In the genomic region with DNA sequence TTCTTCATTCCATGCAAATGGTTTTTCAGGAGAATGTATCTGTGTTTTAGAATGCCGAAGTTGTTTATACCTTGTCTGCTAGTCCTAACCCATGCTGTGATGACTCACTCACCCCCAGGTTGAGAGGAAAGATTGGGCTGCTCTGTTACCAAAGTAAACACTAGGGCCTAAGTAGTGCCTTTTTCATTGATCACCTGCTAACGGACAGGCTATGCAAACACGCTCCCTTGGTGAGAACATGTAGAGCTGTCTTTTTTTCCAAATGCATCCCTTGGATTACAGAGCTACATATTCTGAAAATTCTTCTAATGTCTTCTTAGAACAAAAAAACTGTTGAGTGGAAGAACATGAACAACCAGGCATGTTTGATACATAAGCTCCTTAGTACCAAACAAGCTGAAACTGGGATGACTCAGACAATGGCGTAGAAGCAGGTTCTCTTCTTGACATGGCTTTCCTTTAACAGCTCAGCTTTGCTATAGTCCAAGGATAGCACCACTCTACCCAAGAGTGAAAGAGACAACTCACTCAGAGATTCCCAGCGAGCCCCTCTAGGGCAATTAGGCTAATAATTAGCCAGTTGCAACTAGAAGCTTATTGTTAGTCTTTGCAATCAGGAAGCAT, we compare ENCODE assay signal across 1 cellular context.
TF ChIP-seq lines count a peak whose summit lies in the region.

No MANE protein-coding gene starts in this region.

TF ChIP-seq in HepG2, 621 proteins besides CTCF, POLR2A, EP300 and RAD21 (continued from another document and continues in another):
- TF ChIP-seq, protein P1, sequence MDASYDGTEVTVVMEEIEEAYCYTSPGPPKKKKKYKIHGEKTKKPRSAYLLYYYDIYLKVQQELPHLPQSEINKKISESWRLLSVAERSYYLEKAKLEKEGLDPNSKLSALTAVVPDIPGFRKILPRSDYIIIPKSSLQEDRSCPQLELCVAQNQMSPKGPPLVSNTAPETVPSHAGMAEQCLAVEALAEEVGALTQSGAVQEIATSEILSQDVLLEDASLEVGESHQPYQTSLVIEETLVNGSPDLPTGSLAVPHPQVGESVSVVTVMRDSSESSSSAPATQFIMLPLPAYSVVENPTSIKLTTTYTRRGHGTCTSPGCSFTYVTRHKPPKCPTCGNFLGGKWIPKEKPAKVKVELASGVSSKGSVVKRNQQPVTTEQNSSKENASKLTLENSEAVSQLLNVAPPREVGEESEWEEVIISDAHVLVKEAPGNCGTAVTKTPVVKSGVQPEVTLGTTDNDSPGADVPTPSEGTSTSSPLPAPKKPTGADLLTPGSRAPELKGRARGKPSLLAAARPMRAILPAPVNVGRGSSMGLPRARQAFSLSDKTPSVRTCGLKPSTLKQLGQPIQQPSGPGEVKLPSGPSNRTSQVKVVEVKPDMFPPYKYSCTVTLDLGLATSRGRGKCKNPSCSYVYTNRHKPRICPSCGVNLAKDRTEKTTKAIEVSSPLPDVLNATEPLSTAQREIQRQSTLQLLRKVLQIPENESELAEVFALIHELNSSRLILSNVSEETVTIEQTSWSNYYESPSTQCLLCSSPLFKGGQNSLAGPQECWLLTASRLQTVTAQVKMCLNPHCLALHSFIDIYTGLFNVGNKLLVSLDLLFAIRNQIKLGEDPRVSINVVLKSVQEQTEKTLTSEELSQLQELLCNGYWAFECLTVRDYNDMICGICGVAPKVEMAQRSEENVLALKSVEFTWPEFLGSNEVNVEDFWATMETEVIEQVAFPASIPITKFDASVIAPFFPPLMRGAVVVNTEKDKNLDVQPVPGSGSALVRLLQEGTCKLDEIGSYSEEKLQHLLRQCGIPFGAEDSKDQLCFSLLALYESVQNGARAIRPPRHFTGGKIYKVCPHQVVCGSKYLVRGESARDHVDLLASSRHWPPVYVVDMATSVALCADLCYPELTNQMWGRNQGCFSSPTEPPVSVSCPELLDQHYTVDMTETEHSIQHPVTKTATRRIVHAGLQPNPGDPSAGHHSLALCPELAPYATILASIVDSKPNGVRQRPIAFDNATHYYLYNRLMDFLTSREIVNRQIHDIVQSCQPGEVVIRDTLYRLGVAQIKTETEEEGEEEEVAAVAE (CRISPR knock-in tag; IDR thresholded peaks at IDR 0.05; ENCODE audit: borderline replicate concordance), result 0 out of 2 replicates have a peak, but pooled peaks have one; percentile 68
- TF ChIP-seq NFYB (CRISPR knock-in tag; IDR thresholded peaks at IDR 0.05) (peak; percentile 22; the same call in 1 of the 2 replicates), SOX6 (IDR thresholded peaks at IDR 0.05) (no peak), SOX6 (CRISPR knock-in tag; IDR thresholded peaks at IDR 0.05) (peak; percentile 94), GABPB1 (CRISPR knock-in tag; IDR thresholded peaks at IDR 0.05) (peak; percentile 47; the same call in 1 of the 2 replicates), SSRP1 (CRISPR knock-in tag; IDR thresholded peaks at IDR 0.05) (peak; percentile 82; the same call in 1 of the 2 replicates), TEAD3 (CRISPR knock-in tag; optimal IDR thresholded peaks at IDR 0.05; ENCODE audit: borderline replicate concordance) (peak; percentile 90), RAD51 (IDR thresholded peaks at IDR 0.05; ENCODE audit: borderline replicate concordance) (no peak), ZNF510 (CRISPR knock-in tag; IDR thresholded peaks at IDR 0.05; ENCODE audit: low read depth) (no peak), KDM4B (CRISPR knock-in tag; IDR thresholded peaks at IDR 0.05) (peak; percentile 77; the same call in 1 of the 2 replicates), ZNF33B (CRISPR knock-in tag; IDR thresholded peaks at IDR 0.05) (no peak), ATF1 (CRISPR knock-in tag; IDR thresholded peaks at IDR 0.05) (peak; percentile 62; the same call in 1 of the 2 replicates), TARDBP (CRISPR knock-in tag; IDR thresholded peaks at IDR 0.05) (peak; percentile 91), ZNF264 (CRISPR knock-in tag; IDR thresholded peaks at IDR 0.05) (peak; percentile 90), ZSCAN9 (CRISPR knock-in tag; IDR thresholded peaks at IDR 0.05; ENCODE audit: borderline replicate concordance) (0 out of 2 replicates have a peak, but pooled peaks have one; percentile 82), TBL1XR1 (IDR thresholded peaks at IDR 0.05; ENCODE audit: borderline replicate concordance, low read length, partially characterized antibody) (no peak), ZNF879 (CRISPR knock-in tag; IDR thresholded peaks at IDR 0.05) (0 out of 2 replicates have a peak, but pooled peaks have one; percentile 51), HOXA3 (CRISPR knock-in tag; IDR thresholded peaks at IDR 0.05) (peak; percentile 87), FOSL2 (CRISPR knock-in tag; IDR thresholded peaks at IDR 0.05) (peak; percentile 100), ZNF343 (CRISPR knock-in tag; IDR thresholded peaks at IDR 0.05) (no peak), GATAD1 (CRISPR knock-in tag; IDR thresholded peaks at IDR 0.05) (peak; percentile 70), HMG20A (CRISPR knock-in tag; IDR thresholded peaks at IDR 0.05; ENCODE audit: borderline replicate concordance) (peak; percentile 94), ISL2 (CRISPR knock-in tag; IDR thresholded peaks at IDR 0.05) (peak; percentile 92), KMT2A (CRISPR knock-in tag; IDR thresholded peaks at IDR 0.05) (peak; percentile 65; the same call in 1 of the 2 replicates), JUN (CRISPR knock-in tag; IDR thresholded peaks at IDR 0.05) (peak; percentile 97), ZSCAN21 (CRISPR knock-in tag; IDR thresholded peaks at IDR 0.05; ENCODE audit: borderline replicate concordance) (peak; percentile 53; the same call in 1 of the 2 replicates), ZFP1 (CRISPR knock-in tag; IDR thresholded peaks at IDR 0.05) (peak; percentile 73; the same call in 1 of the 2 replicates), ZNF619 (CRISPR knock-in tag; IDR thresholded peaks at IDR 0.05) (no peak), BCL6 (CRISPR knock-in tag; IDR thresholded peaks at IDR 0.05) (peak; percentile 88)
- TF ChIP-seq, protein P2, sequence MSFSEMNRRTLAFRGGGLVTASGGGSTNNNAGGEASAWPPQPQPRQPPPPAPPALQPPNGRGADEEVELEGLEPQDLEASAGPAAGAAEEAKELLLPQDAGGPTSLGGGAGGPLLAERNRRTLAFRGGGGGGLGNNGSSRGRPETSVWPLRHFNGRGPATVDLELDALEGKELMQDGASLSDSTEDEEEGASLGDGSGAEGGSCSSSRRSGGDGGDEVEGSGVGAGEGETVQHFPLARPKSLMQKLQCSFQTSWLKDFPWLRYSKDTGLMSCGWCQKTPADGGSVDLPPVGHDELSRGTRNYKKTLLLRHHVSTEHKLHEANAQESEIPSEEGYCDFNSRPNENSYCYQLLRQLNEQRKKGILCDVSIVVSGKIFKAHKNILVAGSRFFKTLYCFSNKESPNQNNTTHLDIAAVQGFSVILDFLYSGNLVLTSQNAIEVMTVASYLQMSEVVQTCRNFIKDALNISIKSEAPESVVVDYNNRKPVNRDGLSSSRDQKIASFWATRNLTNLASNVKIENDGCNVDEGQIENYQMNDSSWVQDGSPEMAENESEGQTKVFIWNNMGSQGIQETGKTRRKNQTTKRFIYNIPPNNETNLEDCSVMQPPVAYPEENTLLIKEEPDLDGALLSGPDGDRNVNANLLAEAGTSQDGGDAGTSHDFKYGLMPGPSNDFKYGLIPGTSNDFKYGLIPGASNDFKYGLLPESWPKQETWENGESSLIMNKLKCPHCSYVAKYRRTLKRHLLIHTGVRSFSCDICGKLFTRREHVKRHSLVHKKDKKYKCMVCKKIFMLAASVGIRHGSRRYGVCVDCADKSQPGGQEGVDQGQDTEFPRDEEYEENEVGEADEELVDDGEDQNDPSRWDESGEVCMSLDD (CRISPR knock-in tag; IDR thresholded peaks at IDR 0.05; ENCODE audit: borderline replicate concordance), result no peak
- TF ChIP-seq, protein P3, sequence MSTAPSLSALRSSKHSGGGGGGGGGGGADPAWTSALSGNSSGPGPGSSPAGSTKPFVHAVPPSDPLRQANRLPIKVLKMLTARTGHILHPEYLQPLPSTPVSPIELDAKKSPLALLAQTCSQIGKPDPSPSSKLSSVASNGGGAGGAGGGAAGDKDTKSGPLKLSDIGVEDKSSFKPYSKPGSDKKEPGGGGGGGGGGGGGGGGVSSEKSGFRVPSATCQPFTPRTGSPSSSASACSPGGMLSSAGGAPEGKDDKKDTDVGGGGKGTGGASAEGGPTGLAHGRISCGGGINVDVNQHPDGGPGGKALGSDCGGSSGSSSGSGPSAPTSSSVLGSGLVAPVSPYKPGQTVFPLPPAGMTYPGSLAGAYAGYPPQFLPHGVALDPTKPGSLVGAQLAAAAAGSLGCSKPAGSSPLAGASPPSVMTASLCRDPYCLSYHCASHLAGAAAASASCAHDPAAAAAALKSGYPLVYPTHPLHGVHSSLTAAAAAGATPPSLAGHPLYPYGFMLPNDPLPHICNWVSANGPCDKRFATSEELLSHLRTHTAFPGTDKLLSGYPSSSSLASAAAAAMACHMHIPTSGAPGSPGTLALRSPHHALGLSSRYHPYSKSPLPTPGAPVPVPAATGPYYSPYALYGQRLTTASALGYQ (CRISPR knock-in tag; IDR thresholded peaks at IDR 0.05), result peak; percentile 91
- TF ChIP-seq, protein P4, sequence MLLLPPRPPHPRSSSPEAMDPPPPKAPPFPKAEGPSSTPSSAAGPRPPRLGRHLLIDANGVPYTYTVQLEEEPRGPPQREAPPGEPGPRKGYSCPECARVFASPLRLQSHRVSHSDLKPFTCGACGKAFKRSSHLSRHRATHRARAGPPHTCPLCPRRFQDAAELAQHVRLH (CRISPR knock-in tag; IDR thresholded peaks at IDR 0.05; ENCODE audit: borderline replicate concordance, low read depth), result peak; percentile 62; the same call in 1 of the 2 replicates
- TF ChIP-seq, protein P5, sequence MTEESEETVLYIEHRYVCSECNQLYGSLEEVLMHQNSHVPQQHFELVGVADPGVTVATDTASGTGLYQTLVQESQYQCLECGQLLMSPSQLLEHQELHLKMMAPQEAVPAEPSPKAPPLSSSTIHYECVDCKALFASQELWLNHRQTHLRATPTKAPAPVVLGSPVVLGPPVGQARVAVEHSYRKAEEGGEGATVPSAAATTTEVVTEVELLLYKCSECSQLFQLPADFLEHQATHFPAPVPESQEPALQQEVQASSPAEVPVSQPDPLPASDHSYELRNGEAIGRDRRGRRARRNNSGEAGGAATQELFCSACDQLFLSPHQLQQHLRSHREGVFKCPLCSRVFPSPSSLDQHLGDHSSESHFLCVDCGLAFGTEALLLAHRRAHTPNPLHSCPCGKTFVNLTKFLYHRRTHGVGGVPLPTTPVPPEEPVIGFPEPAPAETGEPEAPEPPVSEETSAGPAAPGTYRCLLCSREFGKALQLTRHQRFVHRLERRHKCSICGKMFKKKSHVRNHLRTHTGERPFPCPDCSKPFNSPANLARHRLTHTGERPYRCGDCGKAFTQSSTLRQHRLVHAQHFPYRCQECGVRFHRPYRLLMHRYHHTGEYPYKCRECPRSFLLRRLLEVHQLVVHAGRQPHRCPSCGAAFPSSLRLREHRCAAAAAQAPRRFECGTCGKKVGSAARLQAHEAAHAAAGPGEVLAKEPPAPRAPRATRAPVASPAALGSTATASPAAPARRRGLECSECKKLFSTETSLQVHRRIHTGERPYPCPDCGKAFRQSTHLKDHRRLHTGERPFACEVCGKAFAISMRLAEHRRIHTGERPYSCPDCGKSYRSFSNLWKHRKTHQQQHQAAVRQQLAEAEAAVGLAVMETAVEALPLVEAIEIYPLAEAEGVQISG (CRISPR knock-in tag; IDR thresholded peaks at IDR 0.05), result peak; percentile 74; the same call in 1 of the 2 replicates
- TF ChIP-seq, protein P6, sequence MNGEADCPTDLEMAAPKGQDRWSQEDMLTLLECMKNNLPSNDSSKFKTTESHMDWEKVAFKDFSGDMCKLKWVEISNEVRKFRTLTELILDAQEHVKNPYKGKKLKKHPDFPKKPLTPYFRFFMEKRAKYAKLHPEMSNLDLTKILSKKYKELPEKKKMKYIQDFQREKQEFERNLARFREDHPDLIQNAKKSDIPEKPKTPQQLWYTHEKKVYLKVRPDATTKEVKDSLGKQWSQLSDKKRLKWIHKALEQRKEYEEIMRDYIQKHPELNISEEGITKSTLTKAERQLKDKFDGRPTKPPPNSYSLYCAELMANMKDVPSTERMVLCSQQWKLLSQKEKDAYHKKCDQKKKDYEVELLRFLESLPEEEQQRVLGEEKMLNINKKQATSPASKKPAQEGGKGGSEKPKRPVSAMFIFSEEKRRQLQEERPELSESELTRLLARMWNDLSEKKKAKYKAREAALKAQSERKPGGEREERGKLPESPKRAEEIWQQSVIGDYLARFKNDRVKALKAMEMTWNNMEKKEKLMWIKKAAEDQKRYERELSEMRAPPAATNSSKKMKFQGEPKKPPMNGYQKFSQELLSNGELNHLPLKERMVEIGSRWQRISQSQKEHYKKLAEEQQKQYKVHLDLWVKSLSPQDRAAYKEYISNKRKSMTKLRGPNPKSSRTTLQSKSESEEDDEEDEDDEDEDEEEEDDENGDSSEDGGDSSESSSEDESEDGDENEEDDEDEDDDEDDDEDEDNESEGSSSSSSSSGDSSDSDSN (CRISPR knock-in tag; IDR thresholded peaks at IDR 0.05), result peak; percentile 33; the same call in 1 of the 2 replicates
- TF ChIP-seq, protein P7, sequence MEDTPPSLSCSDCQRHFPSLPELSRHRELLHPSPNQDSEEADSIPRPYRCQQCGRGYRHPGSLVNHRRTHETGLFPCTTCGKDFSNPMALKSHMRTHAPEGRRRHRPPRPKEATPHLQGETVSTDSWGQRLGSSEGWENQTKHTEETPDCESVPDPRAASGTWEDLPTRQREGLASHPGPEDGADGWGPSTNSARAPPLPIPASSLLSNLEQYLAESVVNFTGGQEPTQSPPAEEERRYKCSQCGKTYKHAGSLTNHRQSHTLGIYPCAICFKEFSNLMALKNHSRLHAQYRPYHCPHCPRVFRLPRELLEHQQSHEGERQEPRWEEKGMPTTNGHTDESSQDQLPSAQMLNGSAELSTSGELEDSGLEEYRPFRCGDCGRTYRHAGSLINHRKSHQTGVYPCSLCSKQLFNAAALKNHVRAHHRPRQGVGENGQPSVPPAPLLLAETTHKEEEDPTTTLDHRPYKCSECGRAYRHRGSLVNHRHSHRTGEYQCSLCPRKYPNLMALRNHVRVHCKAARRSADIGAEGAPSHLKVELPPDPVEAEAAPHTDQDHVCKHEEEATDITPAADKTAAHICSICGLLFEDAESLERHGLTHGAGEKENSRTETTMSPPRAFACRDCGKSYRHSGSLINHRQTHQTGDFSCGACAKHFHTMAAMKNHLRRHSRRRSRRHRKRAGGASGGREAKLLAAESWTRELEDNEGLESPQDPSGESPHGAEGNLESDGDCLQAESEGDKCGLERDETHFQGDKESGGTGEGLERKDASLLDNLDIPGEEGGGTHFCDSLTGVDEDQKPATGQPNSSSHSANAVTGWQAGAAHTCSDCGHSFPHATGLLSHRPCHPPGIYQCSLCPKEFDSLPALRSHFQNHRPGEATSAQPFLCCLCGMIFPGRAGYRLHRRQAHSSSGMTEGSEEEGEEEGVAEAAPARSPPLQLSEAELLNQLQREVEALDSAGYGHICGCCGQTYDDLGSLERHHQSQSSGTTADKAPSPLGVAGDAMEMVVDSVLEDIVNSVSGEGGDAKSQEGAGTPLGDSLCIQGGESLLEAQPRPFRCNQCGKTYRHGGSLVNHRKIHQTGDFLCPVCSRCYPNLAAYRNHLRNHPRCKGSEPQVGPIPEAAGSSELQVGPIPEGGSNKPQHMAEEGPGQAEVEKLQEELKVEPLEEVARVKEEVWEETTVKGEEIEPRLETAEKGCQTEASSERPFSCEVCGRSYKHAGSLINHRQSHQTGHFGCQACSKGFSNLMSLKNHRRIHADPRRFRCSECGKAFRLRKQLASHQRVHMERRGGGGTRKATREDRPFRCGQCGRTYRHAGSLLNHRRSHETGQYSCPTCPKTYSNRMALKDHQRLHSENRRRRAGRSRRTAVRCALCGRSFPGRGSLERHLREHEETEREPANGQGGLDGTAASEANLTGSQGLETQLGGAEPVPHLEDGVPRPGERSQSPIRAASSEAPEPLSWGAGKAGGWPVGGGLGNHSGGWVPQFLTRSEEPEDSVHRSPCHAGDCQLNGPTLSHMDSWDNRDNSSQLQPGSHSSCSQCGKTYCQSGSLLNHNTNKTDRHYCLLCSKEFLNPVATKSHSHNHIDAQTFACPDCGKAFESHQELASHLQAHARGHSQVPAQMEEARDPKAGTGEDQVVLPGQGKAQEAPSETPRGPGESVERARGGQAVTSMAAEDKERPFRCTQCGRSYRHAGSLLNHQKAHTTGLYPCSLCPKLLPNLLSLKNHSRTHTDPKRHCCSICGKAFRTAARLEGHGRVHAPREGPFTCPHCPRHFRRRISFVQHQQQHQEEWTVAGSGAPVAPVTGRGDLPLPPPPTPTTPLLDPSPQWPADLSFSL (CRISPR knock-in tag; IDR thresholded peaks at IDR 0.05), result no peak
